In the genomic region with DNA sequence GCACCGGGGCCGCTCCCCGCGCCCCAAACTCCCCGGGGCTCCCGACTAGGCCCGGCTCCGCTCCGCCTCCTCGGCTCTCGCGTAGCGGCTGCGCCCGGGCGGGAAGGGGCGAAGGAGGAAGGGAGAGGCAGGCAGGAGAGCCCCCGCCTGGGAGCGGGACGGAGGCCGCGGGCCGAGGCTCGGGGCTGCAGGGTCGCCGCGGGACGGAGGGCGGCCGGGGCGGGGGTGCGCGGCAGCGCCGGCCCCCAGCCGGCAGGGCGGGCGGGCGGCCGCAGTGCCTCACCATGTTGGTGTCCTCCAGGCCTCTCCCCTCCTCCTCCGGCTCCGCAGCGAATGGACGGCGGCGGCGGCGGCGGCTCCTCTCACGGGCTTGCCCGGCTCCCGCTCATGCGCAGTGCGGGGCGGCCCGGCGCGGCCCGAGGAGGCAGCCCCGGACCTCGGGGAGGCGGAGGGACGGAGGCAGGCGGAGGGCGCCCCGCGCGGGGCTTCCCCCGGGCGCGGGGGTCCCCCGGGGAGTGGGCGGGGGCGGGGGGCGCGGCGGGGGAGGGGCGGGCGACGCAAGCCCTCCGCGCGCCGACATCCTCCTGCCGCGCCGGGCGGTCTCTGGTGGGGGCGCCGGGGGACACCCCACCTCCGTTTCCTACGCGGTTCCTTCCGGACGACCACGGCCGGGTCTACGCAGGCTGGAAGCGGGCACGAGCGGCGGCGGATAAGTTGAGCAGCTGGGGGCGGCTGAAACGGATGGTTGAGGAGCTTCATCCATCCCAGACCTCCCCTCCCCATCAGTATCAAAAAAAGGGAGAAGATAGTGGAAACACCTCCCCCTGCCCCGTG, we compare ENCODE assay signal across 1 cellular context.
TF ChIP-seq lines count a peak whose summit lies in the region.

A gene (minus strand): TSS at position 335 of the 834 bp plus-strand sequence. CDS start 49 bp downstream, at position 286.

TF ChIP-seq in K562, 482 proteins besides CTCF, POLR2A, EP300 and RAD21 (continued from another document and continues in another):
- TF ChIP-seq, protein P1, sequence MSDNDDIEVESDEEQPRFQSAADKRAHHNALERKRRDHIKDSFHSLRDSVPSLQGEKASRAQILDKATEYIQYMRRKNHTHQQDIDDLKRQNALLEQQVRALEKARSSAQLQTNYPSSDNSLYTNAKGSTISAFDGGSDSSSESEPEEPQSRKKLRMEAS (CRISPR knock-in tag; IDR thresholded peaks at IDR 0.05) = no peak
- TF ChIP-seq ZNF174 (CRISPR knock-in tag; IDR thresholded peaks at IDR 0.05) (no peak), SMARCE1 (IDR thresholded peaks at IDR 0.05) (no peak), SMC3 (conservative IDR thresholded peaks at IDR 0.05; ENCODE audit: insufficient read depth, low read depth, low read length) (no peak), CHCHD3 (CRISPR knock-in tag; IDR thresholded peaks at IDR 0.05) (no peak), RNF2 (IDR thresholded peaks at IDR 0.05) (no peak), CSDE1 (IDR thresholded peaks at IDR 0.05) (no peak), NFIC (IDR thresholded peaks at IDR 0.05) (no peak), KDM5B (IDR thresholded peaks at IDR 0.05; ENCODE audit: insufficient replicate concordance, low read depth, low read length) (peak; percentile 43), PHB (CRISPR knock-in tag; IDR thresholded peaks at IDR 0.05) (no peak), BACH1 (tag; IDR thresholded peaks at IDR 0.05) (no peak), TCFL5 (CRISPR knock-in tag; conservative IDR thresholded peaks at IDR 0.05) (no peak), RFX7 (CRISPR knock-in tag; IDR thresholded peaks at IDR 0.05) (no peak), ARID2 (IDR thresholded peaks at IDR 0.05) (no peak), YY1 (IDR thresholded peaks at IDR 0.05; ENCODE audit: borderline replicate concordance in 1 of 3, control insufficient read depth in 1 of 3, extremely low read depth in 1 of 3, insufficient read depth in 3 of 3, insufficient read length in 1 of 3, insufficient replicate concordance in 2 of 3, low read depth in 1 of 3, low read length in 2 of 3) (peak; percentile 22 to 86 (median 86)), HDAC6 (IDR thresholded peaks at IDR 0.05; ENCODE audit: low read depth, low read length) (no peak), IRF2 (CRISPR knock-in tag; IDR thresholded peaks at IDR 0.05) (no peak), RFX1 (IDR thresholded peaks at IDR 0.05) (no peak), POLR2AphosphoS5 (IDR thresholded peaks at IDR 0.05; ENCODE audit: control insufficient read depth, insufficient read depth, low read depth, low read length) (peak; percentile 70; the same call in 1 of the 2 replicates), PYGO2 (tag; IDR thresholded peaks at IDR 0.05) (no peak), SLC30A9 (CRISPR knock-in tag; IDR thresholded peaks at IDR 0.05) (no peak), ZBTB7A (IDR thresholded peaks at IDR 0.05; ENCODE audit: borderline replicate concordance, control insufficient read depth, low read depth, low read length) (peak; percentile 81; the same call in 1 of the 2 replicates), TAF9B (IDR thresholded peaks at IDR 0.05; ENCODE audit: partially characterized antibody) (no peak), RBM39 (optimal IDR thresholded peaks at IDR 0.05; ENCODE audit: low read depth, low read length) (no peak), MTA1 (IDR thresholded peaks at IDR 0.05; ENCODE audit: borderline replicate concordance) (no peak), FOXJ3 (CRISPR knock-in tag; IDR thresholded peaks at IDR 0.05) (no peak)
- TF ChIP-seq, protein P2, sequence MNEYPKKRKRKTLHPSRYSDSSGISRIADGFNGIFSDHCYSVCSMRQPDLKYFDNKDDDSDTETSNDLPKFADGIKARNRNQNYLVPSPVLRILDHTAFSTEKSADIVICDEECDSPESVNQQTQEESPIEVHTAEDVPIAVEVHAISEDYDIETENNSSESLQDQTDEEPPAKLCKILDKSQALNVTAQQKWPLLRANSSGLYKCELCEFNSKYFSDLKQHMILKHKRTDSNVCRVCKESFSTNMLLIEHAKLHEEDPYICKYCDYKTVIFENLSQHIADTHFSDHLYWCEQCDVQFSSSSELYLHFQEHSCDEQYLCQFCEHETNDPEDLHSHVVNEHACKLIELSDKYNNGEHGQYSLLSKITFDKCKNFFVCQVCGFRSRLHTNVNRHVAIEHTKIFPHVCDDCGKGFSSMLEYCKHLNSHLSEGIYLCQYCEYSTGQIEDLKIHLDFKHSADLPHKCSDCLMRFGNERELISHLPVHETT (CRISPR knock-in tag; conservative IDR thresholded peaks at IDR 0.05 in 1 of 2, IDR thresholded peaks at IDR 0.05 in 1 of 2) = peak in 1 of 2 experiments; percentile 62; a peak in 2 of 4 replicates
- TF ChIP-seq, protein P3, sequence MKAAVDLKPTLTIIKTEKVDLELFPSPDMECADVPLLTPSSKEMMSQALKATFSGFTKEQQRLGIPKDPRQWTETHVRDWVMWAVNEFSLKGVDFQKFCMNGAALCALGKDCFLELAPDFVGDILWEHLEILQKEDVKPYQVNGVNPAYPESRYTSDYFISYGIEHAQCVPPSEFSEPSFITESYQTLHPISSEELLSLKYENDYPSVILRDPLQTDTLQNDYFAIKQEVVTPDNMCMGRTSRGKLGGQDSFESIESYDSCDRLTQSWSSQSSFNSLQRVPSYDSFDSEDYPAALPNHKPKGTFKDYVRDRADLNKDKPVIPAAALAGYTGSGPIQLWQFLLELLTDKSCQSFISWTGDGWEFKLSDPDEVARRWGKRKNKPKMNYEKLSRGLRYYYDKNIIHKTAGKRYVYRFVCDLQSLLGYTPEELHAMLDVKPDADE (conservative IDR thresholded peaks at IDR 0.05; ENCODE audit: control insufficient read depth, low read depth, low read length) = no peak
- TF ChIP-seq, protein P4, sequence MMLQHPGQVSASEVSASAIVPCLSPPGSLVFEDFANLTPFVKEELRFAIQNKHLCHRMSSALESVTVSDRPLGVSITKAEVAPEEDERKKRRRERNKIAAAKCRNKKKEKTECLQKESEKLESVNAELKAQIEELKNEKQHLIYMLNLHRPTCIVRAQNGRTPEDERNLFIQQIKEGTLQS (IDR thresholded peaks at IDR 0.05) = no peak
- TF ChIP-seq, protein P4 (CRISPR knock-in tag; conservative IDR thresholded peaks at IDR 0.05) = no peak
- TF ChIP-seq, protein P5, sequence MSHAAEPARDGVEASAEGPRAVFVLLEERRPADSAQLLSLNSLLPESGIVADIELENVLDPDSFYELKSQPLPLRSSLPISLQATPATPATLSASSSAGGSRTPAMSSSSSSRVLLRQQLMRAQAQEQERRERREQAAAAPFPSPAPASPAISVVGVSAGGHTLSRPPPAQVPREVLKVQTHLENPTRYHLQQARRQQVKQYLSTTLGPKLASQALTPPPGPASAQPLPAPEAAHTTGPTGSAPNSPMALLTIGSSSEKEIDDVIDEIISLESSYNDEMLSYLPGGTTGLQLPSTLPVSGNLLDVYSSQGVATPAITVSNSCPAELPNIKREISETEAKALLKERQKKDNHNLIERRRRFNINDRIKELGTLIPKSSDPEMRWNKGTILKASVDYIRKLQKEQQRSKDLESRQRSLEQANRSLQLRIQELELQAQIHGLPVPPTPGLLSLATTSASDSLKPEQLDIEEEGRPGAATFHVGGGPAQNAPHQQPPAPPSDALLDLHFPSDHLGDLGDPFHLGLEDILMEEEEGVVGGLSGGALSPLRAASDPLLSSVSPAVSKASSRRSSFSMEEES (CRISPR knock-in tag; IDR thresholded peaks at IDR 0.05) = no peak
- TF ChIP-seq, protein P6, sequence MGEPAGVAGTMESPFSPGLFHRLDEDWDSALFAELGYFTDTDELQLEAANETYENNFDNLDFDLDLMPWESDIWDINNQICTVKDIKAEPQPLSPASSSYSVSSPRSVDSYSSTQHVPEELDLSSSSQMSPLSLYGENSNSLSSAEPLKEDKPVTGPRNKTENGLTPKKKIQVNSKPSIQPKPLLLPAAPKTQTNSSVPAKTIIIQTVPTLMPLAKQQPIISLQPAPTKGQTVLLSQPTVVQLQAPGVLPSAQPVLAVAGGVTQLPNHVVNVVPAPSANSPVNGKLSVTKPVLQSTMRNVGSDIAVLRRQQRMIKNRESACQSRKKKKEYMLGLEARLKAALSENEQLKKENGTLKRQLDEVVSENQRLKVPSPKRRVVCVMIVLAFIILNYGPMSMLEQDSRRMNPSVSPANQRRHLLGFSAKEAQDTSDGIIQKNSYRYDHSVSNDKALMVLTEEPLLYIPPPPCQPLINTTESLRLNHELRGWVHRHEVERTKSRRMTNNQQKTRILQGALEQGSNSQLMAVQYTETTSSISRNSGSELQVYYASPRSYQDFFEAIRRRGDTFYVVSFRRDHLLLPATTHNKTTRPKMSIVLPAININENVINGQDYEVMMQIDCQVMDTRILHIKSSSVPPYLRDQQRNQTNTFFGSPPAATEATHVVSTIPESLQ (CRISPR knock-in tag; IDR thresholded peaks at IDR 0.05) = no peak
- TF ChIP-seq, protein P7, sequence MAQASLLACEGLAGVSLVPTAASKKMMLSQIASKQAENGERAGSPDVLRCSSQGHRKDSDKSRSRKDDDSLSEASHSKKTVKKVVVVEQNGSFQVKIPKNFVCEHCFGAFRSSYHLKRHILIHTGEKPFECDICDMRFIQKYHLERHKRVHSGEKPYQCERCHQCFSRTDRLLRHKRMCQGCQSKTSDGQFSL (CRISPR knock-in tag; IDR thresholded peaks at IDR 0.05) = no peak
- TF ChIP-seq, protein P7 (tag; IDR thresholded peaks at IDR 0.05) = no peak
- TF ChIP-seq, protein P8, sequence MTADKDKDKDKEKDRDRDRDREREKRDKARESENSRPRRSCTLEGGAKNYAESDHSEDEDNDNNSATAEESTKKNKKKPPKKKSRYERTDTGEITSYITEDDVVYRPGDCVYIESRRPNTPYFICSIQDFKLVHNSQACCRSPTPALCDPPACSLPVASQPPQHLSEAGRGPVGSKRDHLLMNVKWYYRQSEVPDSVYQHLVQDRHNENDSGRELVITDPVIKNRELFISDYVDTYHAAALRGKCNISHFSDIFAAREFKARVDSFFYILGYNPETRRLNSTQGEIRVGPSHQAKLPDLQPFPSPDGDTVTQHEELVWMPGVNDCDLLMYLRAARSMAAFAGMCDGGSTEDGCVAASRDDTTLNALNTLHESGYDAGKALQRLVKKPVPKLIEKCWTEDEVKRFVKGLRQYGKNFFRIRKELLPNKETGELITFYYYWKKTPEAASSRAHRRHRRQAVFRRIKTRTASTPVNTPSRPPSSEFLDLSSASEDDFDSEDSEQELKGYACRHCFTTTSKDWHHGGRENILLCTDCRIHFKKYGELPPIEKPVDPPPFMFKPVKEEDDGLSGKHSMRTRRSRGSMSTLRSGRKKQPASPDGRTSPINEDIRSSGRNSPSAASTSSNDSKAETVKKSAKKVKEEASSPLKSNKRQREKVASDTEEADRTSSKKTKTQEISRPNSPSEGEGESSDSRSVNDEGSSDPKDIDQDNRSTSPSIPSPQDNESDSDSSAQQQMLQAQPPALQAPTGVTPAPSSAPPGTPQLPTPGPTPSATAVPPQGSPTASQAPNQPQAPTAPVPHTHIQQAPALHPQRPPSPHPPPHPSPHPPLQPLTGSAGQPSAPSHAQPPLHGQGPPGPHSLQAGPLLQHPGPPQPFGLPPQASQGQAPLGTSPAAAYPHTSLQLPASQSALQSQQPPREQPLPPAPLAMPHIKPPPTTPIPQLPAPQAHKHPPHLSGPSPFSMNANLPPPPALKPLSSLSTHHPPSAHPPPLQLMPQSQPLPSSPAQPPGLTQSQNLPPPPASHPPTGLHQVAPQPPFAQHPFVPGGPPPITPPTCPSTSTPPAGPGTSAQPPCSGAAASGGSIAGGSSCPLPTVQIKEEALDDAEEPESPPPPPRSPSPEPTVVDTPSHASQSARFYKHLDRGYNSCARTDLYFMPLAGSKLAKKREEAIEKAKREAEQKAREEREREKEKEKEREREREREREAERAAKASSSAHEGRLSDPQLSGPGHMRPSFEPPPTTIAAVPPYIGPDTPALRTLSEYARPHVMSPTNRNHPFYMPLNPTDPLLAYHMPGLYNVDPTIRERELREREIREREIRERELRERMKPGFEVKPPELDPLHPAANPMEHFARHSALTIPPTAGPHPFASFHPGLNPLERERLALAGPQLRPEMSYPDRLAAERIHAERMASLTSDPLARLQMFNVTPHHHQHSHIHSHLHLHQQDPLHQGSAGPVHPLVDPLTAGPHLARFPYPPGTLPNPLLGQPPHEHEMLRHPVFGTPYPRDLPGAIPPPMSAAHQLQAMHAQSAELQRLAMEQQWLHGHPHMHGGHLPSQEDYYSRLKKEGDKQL (CRISPR knock-in tag; IDR thresholded peaks at IDR 0.05; ENCODE audit: borderline replicate concordance) = no peak
- TF ChIP-seq, protein P9, sequence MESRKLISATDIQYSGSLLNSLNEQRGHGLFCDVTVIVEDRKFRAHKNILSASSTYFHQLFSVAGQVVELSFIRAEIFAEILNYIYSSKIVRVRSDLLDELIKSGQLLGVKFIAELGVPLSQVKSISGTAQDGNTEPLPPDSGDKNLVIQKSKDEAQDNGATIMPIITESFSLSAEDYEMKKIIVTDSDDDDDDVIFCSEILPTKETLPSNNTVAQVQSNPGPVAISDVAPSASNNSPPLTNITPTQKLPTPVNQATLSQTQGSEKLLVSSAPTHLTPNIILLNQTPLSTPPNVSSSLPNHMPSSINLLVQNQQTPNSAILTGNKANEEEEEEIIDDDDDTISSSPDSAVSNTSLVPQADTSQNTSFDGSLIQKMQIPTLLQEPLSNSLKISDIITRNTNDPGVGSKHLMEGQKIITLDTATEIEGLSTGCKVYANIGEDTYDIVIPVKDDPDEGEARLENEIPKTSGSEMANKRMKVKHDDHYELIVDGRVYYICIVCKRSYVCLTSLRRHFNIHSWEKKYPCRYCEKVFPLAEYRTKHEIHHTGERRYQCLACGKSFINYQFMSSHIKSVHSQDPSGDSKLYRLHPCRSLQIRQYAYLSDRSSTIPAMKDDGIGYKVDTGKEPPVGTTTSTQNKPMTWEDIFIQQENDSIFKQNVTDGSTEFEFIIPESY (CRISPR knock-in tag; IDR thresholded peaks at IDR 0.05) = no peak
- TF ChIP-seq, protein P10, sequence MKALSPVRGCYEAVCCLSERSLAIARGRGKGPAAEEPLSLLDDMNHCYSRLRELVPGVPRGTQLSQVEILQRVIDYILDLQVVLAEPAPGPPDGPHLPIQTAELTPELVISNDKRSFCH (CRISPR knock-in tag; IDR thresholded peaks at IDR 0.05) = no peak
- TF ChIP-seq, protein P10 (tag; IDR thresholded peaks at IDR 0.05) = no peak
- TF ChIP-seq, protein P11, sequence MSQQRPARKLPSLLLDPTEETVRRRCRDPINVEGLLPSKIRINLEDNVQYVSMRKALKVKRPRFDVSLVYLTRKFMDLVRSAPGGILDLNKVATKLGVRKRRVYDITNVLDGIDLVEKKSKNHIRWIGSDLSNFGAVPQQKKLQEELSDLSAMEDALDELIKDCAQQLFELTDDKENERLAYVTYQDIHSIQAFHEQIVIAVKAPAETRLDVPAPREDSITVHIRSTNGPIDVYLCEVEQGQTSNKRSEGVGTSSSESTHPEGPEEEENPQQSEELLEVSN (IDR thresholded peaks at IDR 0.05; ENCODE audit: borderline replicate concordance in 1 of 2, extremely low read depth in 1 of 2, insufficient read depth in 1 of 2, insufficient read length in 1 of 2, low read depth in 1 of 2, low read length in 1 of 2, poor library complexity in 1 of 2, severe bottlenecking in 1 of 2) = peak in 1 of 2 experiments; percentile 53
